In genomic region chr6:118644007-118644406, GRCh38 we compare ENCODE assay signal across 1 cellular context.
TF ChIP-seq lines count a peak whose summit lies in the region.

No MANE protein-coding gene starts in this region.

TF ChIP-seq in IMR-90, 13 proteins besides CTCF, POLR2A, EP300 and RAD21:
- TF ChIP-seq SMC3 (IDR thresholded peaks at IDR 0.05; ENCODE audit: low read depth, low read length), result no peak
- no peak for TF ChIP-seq MAZ (IDR thresholded peaks at IDR 0.05; ENCODE audit: borderline replicate concordance, low read depth, low read length)
- no peak for TF ChIP-seq RFX5 (IDR thresholded peaks at IDR 0.05; ENCODE audit: low read depth, low read length)
- TF ChIP-seq BHLHE40 (IDR thresholded peaks at IDR 0.05; ENCODE audit: low read depth, low read length), result no peak
- TF ChIP-seq RCOR1 (IDR thresholded peaks at IDR 0.05; ENCODE audit: insufficient replicate concordance, low read length), result no peak
- no peak for TF ChIP-seq CEBPB (IDR thresholded peaks at IDR 0.05; ENCODE audit: low read depth, low read length)
